Comparison of ENCODE assay signal across 1 cellular context in the genomic region with DNA sequence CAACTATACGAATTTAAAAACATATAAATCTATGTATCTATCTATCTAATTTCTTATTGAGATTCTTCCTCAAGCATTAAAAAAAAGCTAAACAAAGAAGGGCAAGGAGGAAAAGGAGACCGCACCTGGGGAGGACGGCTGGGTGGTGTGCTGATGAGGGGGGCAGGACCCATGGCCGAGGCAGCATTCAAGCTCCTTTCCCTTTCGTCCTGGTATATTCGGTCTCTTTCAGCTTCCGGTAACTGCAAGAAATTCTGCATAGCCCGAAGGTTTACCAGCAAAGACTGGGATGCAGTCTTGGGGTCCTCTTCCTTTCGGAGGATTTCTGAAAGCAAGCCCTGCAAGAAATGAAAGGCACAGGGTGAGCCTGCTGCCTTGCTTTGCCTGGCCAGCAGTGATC.
TF ChIP-seq lines count a peak whose summit lies in the region.

No MANE protein-coding gene starts in this region.

TF ChIP-seq in WTC11, 78 proteins besides CTCF, POLR2A, EP300 and RAD21 (continued from another document):
- TF ChIP-seq, protein P1, sequence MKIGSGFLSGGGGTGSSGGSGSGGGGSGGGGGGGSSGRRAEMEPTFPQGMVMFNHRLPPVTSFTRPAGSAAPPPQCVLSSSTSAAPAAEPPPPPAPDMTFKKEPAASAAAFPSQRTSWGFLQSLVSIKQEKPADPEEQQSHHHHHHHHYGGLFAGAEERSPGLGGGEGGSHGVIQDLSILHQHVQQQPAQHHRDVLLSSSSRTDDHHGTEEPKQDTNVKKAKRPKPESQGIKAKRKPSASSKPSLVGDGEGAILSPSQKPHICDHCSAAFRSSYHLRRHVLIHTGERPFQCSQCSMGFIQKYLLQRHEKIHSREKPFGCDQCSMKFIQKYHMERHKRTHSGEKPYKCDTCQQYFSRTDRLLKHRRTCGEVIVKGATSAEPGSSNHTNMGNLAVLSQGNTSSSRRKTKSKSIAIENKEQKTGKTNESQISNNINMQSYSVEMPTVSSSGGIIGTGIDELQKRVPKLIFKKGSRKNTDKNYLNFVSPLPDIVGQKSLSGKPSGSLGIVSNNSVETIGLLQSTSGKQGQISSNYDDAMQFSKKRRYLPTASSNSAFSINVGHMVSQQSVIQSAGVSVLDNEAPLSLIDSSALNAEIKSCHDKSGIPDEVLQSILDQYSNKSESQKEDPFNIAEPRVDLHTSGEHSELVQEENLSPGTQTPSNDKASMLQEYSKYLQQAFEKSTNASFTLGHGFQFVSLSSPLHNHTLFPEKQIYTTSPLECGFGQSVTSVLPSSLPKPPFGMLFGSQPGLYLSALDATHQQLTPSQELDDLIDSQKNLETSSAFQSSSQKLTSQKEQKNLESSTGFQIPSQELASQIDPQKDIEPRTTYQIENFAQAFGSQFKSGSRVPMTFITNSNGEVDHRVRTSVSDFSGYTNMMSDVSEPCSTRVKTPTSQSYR (CRISPR knock-in tag; IDR thresholded peaks at IDR 0.05) = no peak
- TF ChIP-seq NFATC4 (CRISPR knock-in tag; IDR thresholded peaks at IDR 0.05) = no peak
- TF ChIP-seq, protein P2, sequence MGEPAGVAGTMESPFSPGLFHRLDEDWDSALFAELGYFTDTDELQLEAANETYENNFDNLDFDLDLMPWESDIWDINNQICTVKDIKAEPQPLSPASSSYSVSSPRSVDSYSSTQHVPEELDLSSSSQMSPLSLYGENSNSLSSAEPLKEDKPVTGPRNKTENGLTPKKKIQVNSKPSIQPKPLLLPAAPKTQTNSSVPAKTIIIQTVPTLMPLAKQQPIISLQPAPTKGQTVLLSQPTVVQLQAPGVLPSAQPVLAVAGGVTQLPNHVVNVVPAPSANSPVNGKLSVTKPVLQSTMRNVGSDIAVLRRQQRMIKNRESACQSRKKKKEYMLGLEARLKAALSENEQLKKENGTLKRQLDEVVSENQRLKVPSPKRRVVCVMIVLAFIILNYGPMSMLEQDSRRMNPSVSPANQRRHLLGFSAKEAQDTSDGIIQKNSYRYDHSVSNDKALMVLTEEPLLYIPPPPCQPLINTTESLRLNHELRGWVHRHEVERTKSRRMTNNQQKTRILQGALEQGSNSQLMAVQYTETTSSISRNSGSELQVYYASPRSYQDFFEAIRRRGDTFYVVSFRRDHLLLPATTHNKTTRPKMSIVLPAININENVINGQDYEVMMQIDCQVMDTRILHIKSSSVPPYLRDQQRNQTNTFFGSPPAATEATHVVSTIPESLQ (CRISPR knock-in tag; IDR thresholded peaks at IDR 0.05) = no peak
- TF ChIP-seq, protein P3, sequence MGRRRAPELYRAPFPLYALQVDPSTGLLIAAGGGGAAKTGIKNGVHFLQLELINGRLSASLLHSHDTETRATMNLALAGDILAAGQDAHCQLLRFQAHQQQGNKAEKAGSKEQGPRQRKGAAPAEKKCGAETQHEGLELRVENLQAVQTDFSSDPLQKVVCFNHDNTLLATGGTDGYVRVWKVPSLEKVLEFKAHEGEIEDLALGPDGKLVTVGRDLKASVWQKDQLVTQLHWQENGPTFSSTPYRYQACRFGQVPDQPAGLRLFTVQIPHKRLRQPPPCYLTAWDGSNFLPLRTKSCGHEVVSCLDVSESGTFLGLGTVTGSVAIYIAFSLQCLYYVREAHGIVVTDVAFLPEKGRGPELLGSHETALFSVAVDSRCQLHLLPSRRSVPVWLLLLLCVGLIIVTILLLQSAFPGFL (CRISPR knock-in tag; IDR thresholded peaks at IDR 0.05; ENCODE audit: borderline replicate concordance) = no peak
- no peak for TF ChIP-seq FOXK1 (CRISPR knock-in tag; IDR thresholded peaks at IDR 0.05)
- no peak for TF ChIP-seq TCF7 (CRISPR knock-in tag; IDR thresholded peaks at IDR 0.05; ENCODE audit: low read depth)
- TF ChIP-seq, protein P4, sequence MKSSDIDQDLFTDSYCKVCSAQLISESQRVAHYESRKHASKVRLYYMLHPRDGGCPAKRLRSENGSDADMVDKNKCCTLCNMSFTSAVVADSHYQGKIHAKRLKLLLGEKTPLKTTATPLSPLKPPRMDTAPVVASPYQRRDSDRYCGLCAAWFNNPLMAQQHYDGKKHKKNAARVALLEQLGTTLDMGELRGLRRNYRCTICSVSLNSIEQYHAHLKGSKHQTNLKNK (CRISPR knock-in tag; IDR thresholded peaks at IDR 0.05) = no peak
TF ChIP-seq in WTC11: peak in this region for 0.
